13 cellular contexts compared by ENCODE assay signal in genomic region chr16:51556694-51557327, GRCh38.
A peak's percentile ranks its signal among the peaks of the same experiment; 100 is the strongest.
DNase-seq lines count a peak whose midpoint lies in the region; ATAC-seq, FAIRE-seq and TF ChIP-seq lines count a peak whose summit lies in the region.
"Had no signal": no experiment of that assay in that cellular context is flagged by ENCODE, and none has a peak within 500 bp of the region (broad histone marks: within the 10 kb centered on the region; RNA-seq: fewer than 3 reads in every experiment).

No MANE protein-coding gene starts in this region.

- H3K27ac ChIP-seq in RWPE1 (peak overlapping the region; percentile 74), epithelial cell of prostate (no peak overlapping the region)

- TF ChIP-seq CTCF in RWPE1 (conservative IDR thresholded peaks at IDR 0.05; ENCODE audit: low read depth) = no peak

- POLR2A ChIA-PET in RWPE1 (lab: Yijun Ruan, JAX; ENCODE audit: low non-redundant PET) = no interaction called here

- FAIRE-seq in H54 (lab: Jason Lieb, UNC) = no peak
- FAIRE-seq: kidney had no signal

- CTCF ChIA-PET in RWPE1 (lab: Yijun Ruan, JAX) = interaction anchor here (0.7 kb wide), 1 partner anchor 493 kb away, joined by 3 read pairs; no protein-coding TSS in a partner anchor

- ATAC-seq in GM19324 (IDR thresholded peaks at IDR 0.05; ENCODE audit: low FRiP score, unreplicated experiment) = no peak

- DNase-seq in EL = peak; percentile 92
- peak; percentile 78 for DNase-seq in RWPE1 (ENCODE audit: low spot score)
- peak; percentile 66 for DNase-seq in epithelial cell of prostate (ENCODE audit: low read depth, low spot score)
- peak; percentile 88 for DNase-seq in renal cortical epithelial cell (ENCODE audit: low read depth)
- no peak for DNase-seq in NCI-H2029 treated with DMSO at 0.1 percent for 48 hours (lab: John Stamatoyannopoulos, UW)
- no peak for DNase-seq in H54 (ENCODE audit: insufficient read length, low spot score)
- DNase-seq in DMS114 treated with DMSO at 0.1 percent for 48 hours (lab: John Stamatoyannopoulos, UW; ENCODE audit: unreplicated experiment) = no peak
- DNase-seq: activated T-cell treated with anti-CD3 and anti-CD28 coated beads, Interleukin-2, amount 50 U/mL, for 24 hours; dorsolateral prefrontal cortex; GF-D8; kidney; NCI-H345 had no signal

- TF ChIP-seq POLR2A in H54 (IDR thresholded peaks at IDR 0.05; ENCODE audit: low read depth, low read length) = no peak

Comparison
In these comparisons a context has a peak if more than half of its experiments do, and no peak if none do; other contexts are left out.
1. DNase-seq: peak in EL (single experiment), RWPE1 (single experiment), epithelial cell of prostate (single experiment) and renal cortical epithelial cell (single experiment); none in NCI-H2029 treated with DMSO at 0.1 percent for 48 hours (single experiment), H54 (single experiment) and DMS114 treated with DMSO at 0.1 percent for 48 hours (single experiment).